13 cellular contexts compared by ENCODE assay signal in the genomic region with DNA sequence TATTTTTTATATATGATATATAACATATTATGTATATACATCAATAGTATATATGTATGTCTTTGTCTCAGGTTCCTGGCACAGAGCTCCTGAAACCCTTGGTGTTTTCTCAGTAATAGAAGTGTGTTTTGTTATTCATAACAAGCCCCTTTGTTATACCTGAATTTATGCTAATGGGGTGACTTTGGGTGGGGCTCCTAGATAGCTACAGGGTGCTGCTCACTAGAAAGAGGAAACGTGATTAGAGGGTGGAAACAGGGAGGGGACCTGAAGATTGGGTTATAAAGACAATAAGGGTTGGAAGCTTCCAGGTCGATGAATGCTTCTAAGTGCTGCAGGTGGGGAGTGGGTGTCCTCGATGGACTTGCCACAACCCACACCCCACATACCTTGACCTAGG.
"Had no signal": no experiment of that assay in that cellular context is flagged by ENCODE, and none has a peak within 500 bp of the region (broad histone marks: within the 10 kb centered on the region; RNA-seq: fewer than 3 reads in every experiment).

No MANE protein-coding gene starts in this region.

- H3K36me3 Mint-ChIP-seq: type B pancreatic cell had no signal

- H3K9me3 Mint-ChIP-seq: activated T-cell treated with anti-CD3 and anti-CD28 coated beads, Interleukin-2, amount 50 U/mL, for 24 hours had no signal

- H3K4me3 Mint-ChIP-seq: activated CD8-positive, alpha-beta memory T cell treated with anti-CD3 and anti-CD28 coated beads, Interleukin-2, amount 10 ng/mL, durations not matched to agents 7 days and 5 days; activated naive CD8-positive, alpha-beta T cell; activated T-cell treated with anti-CD3 and anti-CD28 coated beads, Interleukin-2, amount 50 U/mL, for 24 hours; type B pancreatic cell had no signal

- ATAC-seq: activated CD8-positive, alpha-beta memory T cell treated with anti-CD3 and anti-CD28 coated beads, Interleukin-2, amount 10 ng/mL, durations not matched to agents 7 days and 5 days; heart right ventricle; left ventricle myocardium superior; stimulated activated naive CD8-positive, alpha-beta T cell treated with anti-CD3 and anti-CD28 coated beads, Interleukin-15, Interleukin-2, amounts not matched to agents 100 U/mL and 50 U/mL, for 24 hours had no signal

- H3K27ac Mint-ChIP-seq: activated CD8-positive, alpha-beta memory T cell treated with anti-CD3 and anti-CD28 coated beads, Interleukin-2, amount 10 ng/mL, durations not matched to agents 7 days and 5 days; activated naive CD8-positive, alpha-beta T cell; activated T-cell treated with anti-CD3 and anti-CD28 coated beads, Interleukin-2, amount 50 U/mL, for 24 hours; type B pancreatic cell had no signal

- DNase-seq: activated CD8-positive, alpha-beta memory T cell treated with anti-CD3 and anti-CD28 coated beads, Interleukin-2, amount 10 ng/mL, durations not matched to agents 7 days and 5 days; activated T-cell treated with anti-CD3 and anti-CD28 coated beads, Interleukin-2, amount 50 U/mL, for 24 hours; amygdala; brain microvascular endothelial cell; effector memory CD4-positive, alpha-beta T cell; heart right ventricle; left ventricle myocardium superior; sigmoid colon; stimulated activated CD4-positive, alpha-beta T cell treated with anti-CD3 and anti-CD28 coated beads, Interleukin-2, amount 100 ng/mL, for 24 hours; stimulated activated naive CD8-positive, alpha-beta T cell treated with anti-CD3 and anti-CD28 coated beads, Interleukin-15, Interleukin-2, amounts not matched to agents 100 U/mL and 50 U/mL, for 24 hours; T1000 had no signal

- H3K27me3 Mint-ChIP-seq: activated naive CD8-positive, alpha-beta T cell; type B pancreatic cell had no signal
